In the genomic region with DNA sequence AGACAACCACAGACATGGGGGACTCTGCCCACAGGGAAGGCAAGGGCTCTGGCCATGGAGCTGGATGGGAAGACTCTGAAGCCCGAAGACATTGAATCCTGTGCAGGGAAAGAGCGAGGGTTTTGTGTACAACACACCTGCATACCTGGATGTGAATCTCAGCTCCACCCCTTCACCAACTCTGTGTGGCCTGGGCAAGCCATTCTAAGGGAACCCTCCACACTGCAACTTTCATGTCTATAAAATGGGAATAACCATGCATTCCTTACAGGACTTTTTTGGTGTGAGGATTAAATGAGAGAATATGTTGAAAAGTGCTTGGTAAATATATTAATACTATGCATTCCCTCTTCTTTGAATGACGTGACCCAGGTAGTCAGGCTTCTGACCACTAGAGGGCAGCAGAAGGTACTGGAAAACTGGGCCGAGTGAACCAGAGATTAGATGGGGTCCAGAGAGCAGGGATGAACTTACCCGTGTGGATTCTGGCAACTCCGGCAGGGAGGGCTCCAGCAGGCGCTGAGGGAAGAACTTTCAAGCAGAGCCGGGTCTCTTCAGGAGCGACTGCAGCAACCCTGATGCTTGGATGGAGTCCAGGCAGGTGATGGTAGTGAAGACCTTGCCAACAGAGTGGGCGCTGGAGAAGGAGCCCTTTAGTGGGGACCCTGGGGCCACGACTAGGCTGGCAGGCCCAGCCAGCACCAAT, we compare ENCODE assay signal across 1 cellular context.
TF ChIP-seq lines count a peak whose summit lies in the region.

No MANE protein-coding gene starts in this region.

TF ChIP-seq in K562, 482 proteins besides CTCF, POLR2A, EP300 and RAD21 (continued from another document and continues in another):
- TF ChIP-seq KLF1 (tag; IDR thresholded peaks at IDR 0.05) (no peak), CREM (IDR thresholded peaks at IDR 0.05; ENCODE audit: low read depth) (peak; percentile 86), MYBL2 (IDR thresholded peaks at IDR 0.05; ENCODE audit: low read depth) (no peak), MYBL2 (CRISPR knock-in tag; IDR thresholded peaks at IDR 0.05; ENCODE audit: borderline replicate concordance) (no peak), SPI1 (IDR thresholded peaks at IDR 0.05; ENCODE audit: borderline replicate concordance, low read depth, low read length) (no peak), CBFA2T2 (conservative IDR thresholded peaks at IDR 0.05) (no peak), MTA1 (IDR thresholded peaks at IDR 0.05; ENCODE audit: borderline replicate concordance) (no peak), KLF16 (IDR thresholded peaks at IDR 0.05) (no peak), XRCC5 (IDR thresholded peaks at IDR 0.05; ENCODE audit: low read depth, low read length) (0 out of 2 replicates have a peak, but pooled peaks have one; percentile 46), MXI1 (IDR thresholded peaks at IDR 0.05; ENCODE audit: low read depth, low read length) (no peak), SRSF7 (optimal IDR thresholded peaks at IDR 0.05; ENCODE audit: low read depth, low read length) (no peak), C11orf30 (IDR thresholded peaks at IDR 0.05; ENCODE audit: low read depth) (no peak), ZNF75A (CRISPR knock-in tag; IDR thresholded peaks at IDR 0.05) (no peak), L3MBTL2 (IDR thresholded peaks at IDR 0.05) (no peak), ZNF699 (CRISPR knock-in tag; IDR thresholded peaks at IDR 0.05; ENCODE audit: insufficient replicate concordance) (no peak), ZNF146 (CRISPR knock-in tag; IDR thresholded peaks at IDR 0.05; ENCODE audit: unreplicated experiment) (no peak), TCFL5 (CRISPR knock-in tag; conservative IDR thresholded peaks at IDR 0.05) (no peak), KHSRP (IDR thresholded peaks at IDR 0.05) (no peak), ESRRB (CRISPR knock-in tag; IDR thresholded peaks at IDR 0.05; ENCODE audit: borderline replicate concordance) (no peak), TEAD4 (IDR thresholded peaks at IDR 0.05; ENCODE audit: low read length) (0 out of 2 replicates have a peak, but pooled peaks have one; percentile 20), TEAD4 (CRISPR knock-in tag; IDR thresholded peaks at IDR 0.05; ENCODE audit: borderline replicate concordance) (no peak), ZNF644 (tag; IDR thresholded peaks at IDR 0.05; ENCODE audit: low read depth) (no peak), ZNF586 (CRISPR knock-in tag; conservative IDR thresholded peaks at IDR 0.05) (no peak), ZNF239 (CRISPR knock-in tag; IDR thresholded peaks at IDR 0.05) (peak; percentile 39; the same call in 1 of the 2 replicates), HNRNPL (IDR thresholded peaks at IDR 0.05; ENCODE audit: low read depth, low read length) (no peak), COPS2 (conservative IDR thresholded peaks at IDR 0.05) (no peak), POLR2AphosphoS5 (IDR thresholded peaks at IDR 0.05; ENCODE audit: control insufficient read depth, insufficient read depth, low read depth, low read length) (no peak), CC2D1A (IDR thresholded peaks at IDR 0.05) (peak; percentile 59; the same call in 1 of the 2 replicates), ILF3 (IDR thresholded peaks at IDR 0.05; ENCODE audit: borderline replicate concordance) (no peak), NR2C1 (IDR thresholded peaks at IDR 0.05) (no peak), NR2C1 (tag; IDR thresholded peaks at IDR 0.05) (no peak), KDM2B (CRISPR knock-in tag; IDR thresholded peaks at IDR 0.05) (no peak), ZKSCAN8 (CRISPR knock-in tag; IDR thresholded peaks at IDR 0.05) (no peak), EP400 (IDR thresholded peaks at IDR 0.05) (no peak; the same call in 1 of the 2 replicates), SMARCA5 (IDR thresholded peaks at IDR 0.05) (no peak), POLR2G (IDR thresholded peaks at IDR 0.05; ENCODE audit: low read depth, low read length) (no peak), ZNF551 (CRISPR knock-in tag; IDR thresholded peaks at IDR 0.05) (no peak)
- TF ChIP-seq, protein P1, sequence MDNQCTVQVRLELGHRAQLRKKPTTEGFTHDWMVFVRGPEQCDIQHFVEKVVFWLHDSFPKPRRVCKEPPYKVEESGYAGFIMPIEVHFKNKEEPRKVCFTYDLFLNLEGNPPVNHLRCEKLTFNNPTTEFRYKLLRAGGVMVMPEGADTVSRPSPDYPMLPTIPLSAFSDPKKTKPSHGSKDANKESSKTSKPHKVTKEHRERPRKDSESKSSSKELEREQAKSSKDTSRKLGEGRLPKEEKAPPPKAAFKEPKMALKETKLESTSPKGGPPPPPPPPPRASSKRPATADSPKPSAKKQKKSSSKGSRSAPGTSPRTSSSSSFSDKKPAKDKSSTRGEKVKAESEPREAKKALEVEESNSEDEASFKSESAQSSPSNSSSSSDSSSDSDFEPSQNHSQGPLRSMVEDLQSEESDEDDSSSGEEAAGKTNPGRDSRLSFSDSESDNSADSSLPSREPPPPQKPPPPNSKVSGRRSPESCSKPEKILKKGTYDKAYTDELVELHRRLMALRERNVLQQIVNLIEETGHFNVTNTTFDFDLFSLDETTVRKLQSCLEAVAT (IDR thresholded peaks at IDR 0.05) = no peak
- TF ChIP-seq, protein P2, sequence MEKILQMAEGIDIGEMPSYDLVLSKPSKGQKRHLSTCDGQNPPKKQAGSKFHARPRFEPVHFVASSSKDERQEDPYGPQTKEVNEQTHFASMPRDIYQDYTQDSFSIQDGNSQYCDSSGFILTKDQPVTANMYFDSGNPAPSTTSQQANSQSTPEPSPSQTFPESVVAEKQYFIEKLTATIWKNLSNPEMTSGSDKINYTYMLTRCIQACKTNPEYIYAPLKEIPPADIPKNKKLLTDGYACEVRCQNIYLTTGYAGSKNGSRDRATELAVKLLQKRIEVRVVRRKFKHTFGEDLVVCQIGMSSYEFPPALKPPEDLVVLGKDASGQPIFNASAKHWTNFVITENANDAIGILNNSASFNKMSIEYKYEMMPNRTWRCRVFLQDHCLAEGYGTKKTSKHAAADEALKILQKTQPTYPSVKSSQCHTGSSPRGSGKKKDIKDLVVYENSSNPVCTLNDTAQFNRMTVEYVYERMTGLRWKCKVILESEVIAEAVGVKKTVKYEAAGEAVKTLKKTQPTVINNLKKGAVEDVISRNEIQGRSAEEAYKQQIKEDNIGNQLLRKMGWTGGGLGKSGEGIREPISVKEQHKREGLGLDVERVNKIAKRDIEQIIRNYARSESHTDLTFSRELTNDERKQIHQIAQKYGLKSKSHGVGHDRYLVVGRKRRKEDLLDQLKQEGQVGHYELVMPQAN (IDR thresholded peaks at IDR 0.05; ENCODE audit: borderline replicate concordance) = no peak
- TF ChIP-seq, protein P3, sequence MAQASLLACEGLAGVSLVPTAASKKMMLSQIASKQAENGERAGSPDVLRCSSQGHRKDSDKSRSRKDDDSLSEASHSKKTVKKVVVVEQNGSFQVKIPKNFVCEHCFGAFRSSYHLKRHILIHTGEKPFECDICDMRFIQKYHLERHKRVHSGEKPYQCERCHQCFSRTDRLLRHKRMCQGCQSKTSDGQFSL (CRISPR knock-in tag; IDR thresholded peaks at IDR 0.05) = no peak
- TF ChIP-seq, protein P3 (tag; IDR thresholded peaks at IDR 0.05) = no peak
- TF ChIP-seq, protein P4, sequence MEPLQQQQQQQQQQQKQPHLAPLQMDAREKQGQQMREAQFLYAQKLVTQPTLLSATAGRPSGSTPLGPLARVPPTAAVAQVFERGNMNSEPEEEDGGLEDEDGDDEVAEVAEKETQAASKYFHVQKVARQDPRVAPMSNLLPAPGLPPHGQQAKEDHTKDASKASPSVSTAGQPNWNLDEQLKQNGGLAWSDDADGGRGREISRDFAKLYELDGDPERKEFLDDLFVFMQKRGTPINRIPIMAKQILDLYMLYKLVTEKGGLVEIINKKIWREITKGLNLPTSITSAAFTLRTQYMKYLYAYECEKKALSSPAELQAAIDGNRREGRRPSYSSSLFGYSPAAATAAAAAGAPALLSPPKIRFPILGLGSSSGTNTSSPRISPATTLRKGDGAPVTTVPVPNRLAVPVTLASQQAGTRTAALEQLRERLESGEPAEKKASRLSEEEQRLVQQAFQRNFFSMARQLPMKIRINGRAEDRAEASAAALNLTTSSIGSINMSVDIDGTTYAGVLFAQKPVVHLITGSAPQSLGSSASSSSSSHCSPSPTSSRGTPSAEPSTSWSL (CRISPR knock-in tag; IDR thresholded peaks at IDR 0.05; ENCODE audit: borderline replicate concordance) = no peak
- TF ChIP-seq, protein P5, sequence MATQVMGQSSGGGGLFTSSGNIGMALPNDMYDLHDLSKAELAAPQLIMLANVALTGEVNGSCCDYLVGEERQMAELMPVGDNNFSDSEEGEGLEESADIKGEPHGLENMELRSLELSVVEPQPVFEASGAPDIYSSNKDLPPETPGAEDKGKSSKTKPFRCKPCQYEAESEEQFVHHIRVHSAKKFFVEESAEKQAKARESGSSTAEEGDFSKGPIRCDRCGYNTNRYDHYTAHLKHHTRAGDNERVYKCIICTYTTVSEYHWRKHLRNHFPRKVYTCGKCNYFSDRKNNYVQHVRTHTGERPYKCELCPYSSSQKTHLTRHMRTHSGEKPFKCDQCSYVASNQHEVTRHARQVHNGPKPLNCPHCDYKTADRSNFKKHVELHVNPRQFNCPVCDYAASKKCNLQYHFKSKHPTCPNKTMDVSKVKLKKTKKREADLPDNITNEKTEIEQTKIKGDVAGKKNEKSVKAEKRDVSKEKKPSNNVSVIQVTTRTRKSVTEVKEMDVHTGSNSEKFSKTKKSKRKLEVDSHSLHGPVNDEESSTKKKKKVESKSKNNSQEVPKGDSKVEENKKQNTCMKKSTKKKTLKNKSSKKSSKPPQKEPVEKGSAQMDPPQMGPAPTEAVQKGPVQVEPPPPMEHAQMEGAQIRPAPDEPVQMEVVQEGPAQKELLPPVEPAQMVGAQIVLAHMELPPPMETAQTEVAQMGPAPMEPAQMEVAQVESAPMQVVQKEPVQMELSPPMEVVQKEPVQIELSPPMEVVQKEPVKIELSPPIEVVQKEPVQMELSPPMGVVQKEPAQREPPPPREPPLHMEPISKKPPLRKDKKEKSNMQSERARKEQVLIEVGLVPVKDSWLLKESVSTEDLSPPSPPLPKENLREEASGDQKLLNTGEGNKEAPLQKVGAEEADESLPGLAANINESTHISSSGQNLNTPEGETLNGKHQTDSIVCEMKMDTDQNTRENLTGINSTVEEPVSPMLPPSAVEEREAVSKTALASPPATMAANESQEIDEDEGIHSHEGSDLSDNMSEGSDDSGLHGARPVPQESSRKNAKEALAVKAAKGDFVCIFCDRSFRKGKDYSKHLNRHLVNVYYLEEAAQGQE (CRISPR knock-in tag; IDR thresholded peaks at IDR 0.05; ENCODE audit: low read depth) = no peak
- TF ChIP-seq, protein P6, sequence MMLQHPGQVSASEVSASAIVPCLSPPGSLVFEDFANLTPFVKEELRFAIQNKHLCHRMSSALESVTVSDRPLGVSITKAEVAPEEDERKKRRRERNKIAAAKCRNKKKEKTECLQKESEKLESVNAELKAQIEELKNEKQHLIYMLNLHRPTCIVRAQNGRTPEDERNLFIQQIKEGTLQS (IDR thresholded peaks at IDR 0.05) = peak; percentile 40; the same call in 1 of the 2 replicates
- TF ChIP-seq, protein P6 (CRISPR knock-in tag; conservative IDR thresholded peaks at IDR 0.05) = no peak
- TF ChIP-seq, protein P7, sequence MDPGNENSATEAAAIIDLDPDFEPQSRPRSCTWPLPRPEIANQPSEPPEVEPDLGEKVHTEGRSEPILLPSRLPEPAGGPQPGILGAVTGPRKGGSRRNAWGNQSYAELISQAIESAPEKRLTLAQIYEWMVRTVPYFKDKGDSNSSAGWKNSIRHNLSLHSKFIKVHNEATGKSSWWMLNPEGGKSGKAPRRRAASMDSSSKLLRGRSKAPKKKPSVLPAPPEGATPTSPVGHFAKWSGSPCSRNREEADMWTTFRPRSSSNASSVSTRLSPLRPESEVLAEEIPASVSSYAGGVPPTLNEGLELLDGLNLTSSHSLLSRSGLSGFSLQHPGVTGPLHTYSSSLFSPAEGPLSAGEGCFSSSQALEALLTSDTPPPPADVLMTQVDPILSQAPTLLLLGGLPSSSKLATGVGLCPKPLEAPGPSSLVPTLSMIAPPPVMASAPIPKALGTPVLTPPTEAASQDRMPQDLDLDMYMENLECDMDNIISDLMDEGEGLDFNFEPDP (CRISPR knock-in tag; IDR thresholded peaks at IDR 0.05) = no peak
- TF ChIP-seq, protein P8, sequence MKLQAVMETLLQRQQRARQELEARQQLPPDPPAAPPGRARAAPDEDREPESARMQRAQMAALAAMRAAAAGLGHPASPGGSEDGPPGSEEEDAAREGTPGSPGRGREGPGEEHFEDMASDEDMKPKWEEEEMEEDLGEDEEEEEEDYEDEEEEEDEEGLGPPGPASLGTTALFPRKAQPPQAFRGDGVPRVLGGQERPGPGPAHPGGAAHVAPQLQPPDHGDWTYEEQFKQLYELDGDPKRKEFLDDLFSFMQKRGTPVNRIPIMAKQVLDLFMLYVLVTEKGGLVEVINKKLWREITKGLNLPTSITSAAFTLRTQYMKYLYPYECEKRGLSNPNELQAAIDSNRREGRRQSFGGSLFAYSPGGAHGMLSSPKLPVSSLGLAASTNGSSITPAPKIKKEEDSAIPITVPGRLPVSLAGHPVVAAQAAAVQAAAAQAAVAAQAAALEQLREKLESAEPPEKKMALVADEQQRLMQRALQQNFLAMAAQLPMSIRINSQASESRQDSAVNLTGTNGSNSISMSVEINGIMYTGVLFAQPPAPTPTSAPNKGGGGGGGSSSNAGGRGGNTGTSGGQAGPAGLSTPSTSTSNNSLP (IDR thresholded peaks at IDR 0.05; ENCODE audit: borderline replicate concordance, low read depth, low read length) = no peak
- TF ChIP-seq, protein P9, sequence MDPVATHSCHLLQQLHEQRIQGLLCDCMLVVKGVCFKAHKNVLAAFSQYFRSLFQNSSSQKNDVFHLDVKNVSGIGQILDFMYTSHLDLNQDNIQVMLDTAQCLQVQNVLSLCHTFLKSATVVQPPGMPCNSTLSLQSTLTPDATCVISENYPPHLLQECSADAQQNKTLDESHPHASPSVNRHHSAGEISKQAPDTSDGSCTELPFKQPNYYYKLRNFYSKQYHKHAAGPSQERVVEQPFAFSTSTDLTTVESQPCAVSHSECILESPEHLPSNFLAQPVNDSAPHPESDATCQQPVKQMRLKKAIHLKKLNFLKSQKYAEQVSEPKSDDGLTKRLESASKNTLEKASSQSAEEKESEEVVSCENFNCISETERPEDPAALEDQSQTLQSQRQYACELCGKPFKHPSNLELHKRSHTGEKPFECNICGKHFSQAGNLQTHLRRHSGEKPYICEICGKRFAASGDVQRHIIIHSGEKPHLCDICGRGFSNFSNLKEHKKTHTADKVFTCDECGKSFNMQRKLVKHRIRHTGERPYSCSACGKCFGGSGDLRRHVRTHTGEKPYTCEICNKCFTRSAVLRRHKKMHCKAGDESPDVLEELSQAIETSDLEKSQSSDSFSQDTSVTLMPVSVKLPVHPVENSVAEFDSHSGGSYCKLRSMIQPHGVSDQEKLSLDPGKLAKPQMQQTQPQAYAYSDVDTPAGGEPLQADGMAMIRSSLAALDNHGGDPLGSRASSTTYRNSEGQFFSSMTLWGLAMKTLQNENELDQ (CRISPR knock-in tag; IDR thresholded peaks at IDR 0.05; ENCODE audit: borderline replicate concordance) = no peak
